In the genomic region with DNA sequence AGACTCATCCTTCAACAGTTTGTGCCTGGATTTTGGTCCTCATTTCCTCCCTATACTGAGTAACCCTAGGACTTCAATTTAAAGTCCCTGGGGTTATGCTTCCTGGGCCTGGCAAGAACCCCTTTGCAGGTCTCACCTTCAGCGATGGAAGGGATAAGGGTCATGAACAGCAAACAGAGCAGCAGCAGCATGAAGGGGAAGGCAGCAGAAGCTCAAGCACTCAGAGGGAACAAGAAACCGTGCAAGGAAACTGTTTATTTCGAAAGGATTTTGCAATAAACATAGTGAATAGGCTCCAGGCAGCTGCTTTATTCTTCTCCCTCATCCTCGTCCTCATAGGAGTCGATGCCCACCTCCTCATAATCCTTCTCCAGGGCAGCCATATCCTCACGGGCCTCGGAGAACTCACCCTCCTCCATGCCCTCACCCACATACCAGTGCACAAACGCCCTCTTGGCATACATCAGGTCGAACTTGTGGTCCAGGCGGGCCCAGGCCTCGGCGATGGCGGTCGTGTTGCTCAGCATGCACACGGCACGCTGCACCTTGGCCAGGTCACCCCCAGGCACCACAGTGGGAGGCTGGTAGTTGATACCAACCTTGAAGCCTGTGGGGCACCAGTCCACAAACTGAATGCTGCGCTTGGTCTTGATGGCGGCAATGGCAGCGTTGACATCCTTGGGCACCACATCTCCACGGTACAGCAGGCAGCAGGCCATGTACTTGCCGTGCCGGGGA, we compare ENCODE assay signal across 9 cellular contexts. TPM values are rescaled to one million over a fixed set of nuclear protein-coding genes. Genes with fewer than 3 reads are reported as not detected.
DNase-seq lines count a peak whose midpoint lies in the region; ATAC-seq, FAIRE-seq and TF ChIP-seq lines count a peak whose summit lies in the region.
"Had no signal": no experiment of that assay in that cellular context is flagged by ENCODE, and none has a peak within 500 bp of the region (broad histone marks: within the 10 kb centered on the region; RNA-seq: fewer than 3 reads in every experiment).

No MANE protein-coding gene starts in this region.

- no peak for ATAC-seq in GM21360 (IDR thresholded peaks at IDR 0.05; ENCODE audit: unreplicated experiment)

- H3K4me1 ChIP-seq in skeletal muscle tissue (ENCODE audit: control insufficient read depth in 3 of 3, insufficient read depth in 3 of 3, low read length in 3 of 3): peaks cover 74 to 97% (median 78%) of the 10 kb centered on the region in 3 donors

- peaks cover 40 to 48% (median 46%) of the 10 kb centered on the region in 3 donors for H3K36me3 ChIP-seq in skeletal muscle tissue (ENCODE audit: control insufficient read depth in 3 of 3, insufficient read depth in 3 of 3, low read length in 3 of 3)

- no peak for DNase-seq in epithelial cell of proximal tubule (ENCODE audit: low read depth)
- DNase-seq in D721Med (ENCODE audit: insufficient read length, low spot score): no peak
- no peak for DNase-seq in SHP77 treated with DMSO at 0.1 percent for 48 hours (lab: John Stamatoyannopoulos, UW)
- DNase-seq in hippocampal formation (lab: John Stamatoyannopoulos, UW): no peak

- no peak for FAIRE-seq in D721Med (lab: Jason Lieb, UNC)
- FAIRE-seq: TTC549 had no signal

- H3K27me3 ChIP-seq in skeletal muscle tissue (ENCODE audit: control insufficient read depth in 3 of 3, insufficient read depth in 3 of 3, low read length in 3 of 3): peaks cover 0 to 4% (median 4%) of the 10 kb centered on the region in 3 donors

- TF ChIP-seq POLR2A in GM18951 (IDR thresholded peaks at IDR 0.05; ENCODE audit: extremely low read depth, insufficient read depth, insufficient read length) (peak; percentile 30), Raji (IDR thresholded peaks at IDR 0.05; ENCODE audit: insufficient read depth, low read depth, low read length) (0 out of 2 replicates have a peak, but pooled peaks have one; percentile 29)

- in situ Hi-C loops in GM18951 (cut with MboI; ENCODE audit: low sequenced_read_pairs, unreplicated experiment): no loop called here

- no peaks in the 10 kb centered on the region for H3K9me3 ChIP-seq in skeletal muscle tissue (ENCODE audit: control insufficient read depth in 3 of 3, low read length in 3 of 3)

- peak overlapping the region; percentile 71 for H3K27ac ChIP-seq in skeletal muscle tissue (ENCODE audit: low read depth, low read length)

- peak overlapping the region; percentile 23 for H3K4me3 ChIP-seq in epithelial cell of proximal tubule (ENCODE audit: low read depth, low read length)
- H3K4me3 ChIP-seq in skeletal muscle tissue (ENCODE audit: low read length in 3 of 3): peak overlapping the region; percentile 17 to 92 (median 91)

- peak overlapping the region; percentile 44 to 96 (median 63) for H3K9ac ChIP-seq in skeletal muscle tissue (ENCODE audit: low read depth in 1 of 3, low read length in 3 of 3)

- TF ChIP-seq CTCF in epithelial cell of proximal tubule (conservative IDR thresholded peaks at IDR 0.05; ENCODE audit: low read depth, low read length): no peak
- no peak for TF ChIP-seq CTCF in D721Med (IDR thresholded peaks at IDR 0.05; ENCODE audit: insufficient read depth, missing control alignments)

RNA-seq across cellular contexts. Expression of gene TUBA4B, which starts 2.8 kb away (rescaled TPM):
- total RNA-seq in epithelial cell of proximal tubule (0.52 TPM in 1 of 2 replicates, not detected in the other), skeletal muscle tissue (not detected)

RNA-seq across cellular contexts. Expression of gene TUBA4A, which starts 3.5 kb away (rescaled TPM):
- total RNA-seq in epithelial cell of proximal tubule (191 and 196 TPM in 2 replicates), skeletal muscle tissue (30.8 TPM)

RNA-seq across cellular contexts. Expression of gene STK16, which starts 4.9 kb away (rescaled TPM):
- total RNA-seq in epithelial cell of proximal tubule: 10.1 and 17.5 TPM in 2 replicates
- 6.3 TPM for total RNA-seq in skeletal muscle tissue

RNA-seq across cellular contexts. Expression of gene GLB1L, which starts 5.0 kb away (rescaled TPM):
- 10.4 and 11.0 TPM in 2 replicates for total RNA-seq in epithelial cell of proximal tubule
- 13.0 TPM for total RNA-seq in skeletal muscle tissue

RNA-seq across cellular contexts. Expression of gene ANKZF1, which starts 20.6 kb away (rescaled TPM):
- total RNA-seq in epithelial cell of proximal tubule (20.3 and 50.3 TPM in 2 replicates), skeletal muscle tissue (27.7 TPM)
